In genomic region chr19:32392142-32392541, GRCh38 we compare ENCODE assay signal across 32 cellular contexts.
"Had no signal": no experiment of that assay in that cellular context is flagged by ENCODE, and none has a peak within 500 bp of the region (broad histone marks: within the 10 kb centered on the region; RNA-seq: fewer than 3 reads in every experiment).

No MANE protein-coding gene starts in this region.

- H3K9me3 Mint-ChIP-seq: activated CD4-positive, alpha-beta memory T cell treated with anti-CD3 and anti-CD28 coated beads, Interleukin-2, amount 10 ng/mL, durations not matched to agents 7 days and 5 days; activated CD4-positive, alpha-beta T cell treated with anti-CD3 and anti-CD28 coated beads, Interleukin-2, amount 10 ng/mL, durations not matched to agents 7 days and 5 days; activated naive CD4-positive, alpha-beta T cell treated with anti-CD3 and anti-CD28 coated beads for 36 hours; activated naive CD4-positive, alpha-beta T cell treated with anti-CD3 and anti-CD28 coated beads, Interleukin-2, amount 50 U/mL, for 24 hours; activated naive CD8-positive, alpha-beta T cell treated with anti-CD3 and anti-CD28 coated beads for 36 hours; activated naive CD8-positive, alpha-beta T cell treated with anti-CD3 and anti-CD28 coated beads, Interleukin-2, amount 50 U/mL, for 24 hours; activated T-cell treated with anti-CD3 and anti-CD28 coated beads, Interleukin-2, amount 50 U/mL, for 24 hours; activated T-helper 1 cell treated with anti-CD3 and anti-CD28 coated beads, Interleukin-12 subunit alpha, Interleukin-12 subunit beta, Interleukin-2, Interleukin-4 antibody, amounts not matched to agents 30 ng/mL and 10 ng/mL and 1 ng/mL, durations not matched to agents 14 hours and 24 hours and 36 hours; activated T-helper 2 cell treated with anti-CD3 and anti-CD28 coated beads, Interferon-gamma antibody, Interleukin-2, Interleukin-4, amounts not matched to agents 10 μg/mL and 5 μg/mL and 100 μg/mL, durations not matched to agents 14 hours and 24 hours and 36 hours; dendritic cell treated with granulocyte-macrophage colony-stimulating factor and Interleukin-4, amounts not matched to agents 40 ng/mL and 50 ng/mL, for 4 days; endodermal cell; WTC11 had no signal

- FAIRE-seq: frontal cortex had no signal

- H3K27ac ChIP-seq: adrenal gland, body of pancreas, coronary artery, dorsolateral prefrontal cortex had no signal

- ATAC-seq: activated naive CD8-positive, alpha-beta T cell treated with anti-CD3 and anti-CD28 coated beads, Interleukin-2, amount 50 U/mL, for 24 hours; body of pancreas; esophagus mucosa; WTC11 had no signal

- H3K4me3 ChIP-seq: adrenal gland, body of pancreas, coronary artery, dorsolateral prefrontal cortex had no signal

- H3K36me3 Mint-ChIP-seq: WTC11 had no signal

- H3K4me3 Mint-ChIP-seq: activated CD4-positive, alpha-beta memory T cell treated with anti-CD3 and anti-CD28 coated beads, Interleukin-2, amount 10 ng/mL, durations not matched to agents 7 days and 5 days; activated CD4-positive, alpha-beta T cell treated with anti-CD3 and anti-CD28 coated beads, Interleukin-2, amount 10 ng/mL, durations not matched to agents 7 days and 5 days; activated naive CD4-positive, alpha-beta T cell treated with anti-CD3 and anti-CD28 coated beads for 36 hours; activated naive CD4-positive, alpha-beta T cell treated with anti-CD3 and anti-CD28 coated beads, Interleukin-2, amount 50 U/mL, for 24 hours; activated naive CD8-positive, alpha-beta T cell treated with anti-CD3 and anti-CD28 coated beads for 36 hours; activated naive CD8-positive, alpha-beta T cell treated with anti-CD3 and anti-CD28 coated beads, Interleukin-2, amount 50 U/mL, for 24 hours; activated T-cell treated with anti-CD3 and anti-CD28 coated beads, Interleukin-2, amount 50 U/mL, for 24 hours; activated T-helper 1 cell treated with anti-CD3 and anti-CD28 coated beads, Interleukin-12 subunit alpha, Interleukin-12 subunit beta, Interleukin-2, Interleukin-4 antibody, amounts not matched to agents 30 ng/mL and 10 ng/mL and 1 ng/mL, durations not matched to agents 14 hours and 24 hours and 36 hours; dendritic cell treated with granulocyte-macrophage colony-stimulating factor and Interleukin-4, amounts not matched to agents 40 ng/mL and 50 ng/mL, for 4 days; endodermal cell; WTC11 had no signal

- DNase-seq: activated CD4-positive, alpha-beta memory T cell treated with anti-CD3 and anti-CD28 coated beads, Interleukin-2, amount 10 ng/mL, durations not matched to agents 7 days and 5 days; activated CD4-positive, alpha-beta T cell treated with anti-CD3 and anti-CD28 coated beads for 1 hour; activated CD4-positive, alpha-beta T cell treated with anti-CD3 and anti-CD28 coated beads for 4 hours; activated CD4-positive, alpha-beta T cell treated with anti-CD3 and anti-CD28 coated beads, Interleukin-2, amount 10 ng/mL, durations not matched to agents 7 days and 5 days; activated CD4-positive, alpha-beta T cell treated with anti-CD3 and anti-CD28 coated beads, Interleukin-2, amount 50 U/mL, for 4 hours; activated CD8-positive, alpha-beta memory T cell treated with anti-CD3 and anti-CD28 coated beads, Interleukin-2, amount 50 U/mL, for 48 hours; activated effector memory CD4-positive, alpha-beta T cell treated with anti-CD3 and anti-CD28 coated beads, Interleukin-2, amount 50 U/mL, for 16 hours; activated naive CD4-positive, alpha-beta T cell treated with anti-CD3 and anti-CD28 coated beads for 36 hours; activated naive CD8-positive, alpha-beta T cell treated with anti-CD3 and anti-CD28 coated beads for 36 hours; activated naive CD8-positive, alpha-beta T cell treated with anti-CD3 and anti-CD28 coated beads, Interleukin-2, amount 50 U/mL, for 24 hours; activated T-cell treated with anti-CD3 and anti-CD28 coated beads for 4 hours; activated T-cell treated with anti-CD3 and anti-CD28 coated beads, Interleukin-2, amount 50 U/mL, for 24 hours; adrenal gland; amygdala; aorta; body of pancreas; central memory CD4-positive, alpha-beta T cell; dorsolateral prefrontal cortex; effector memory CD4-positive, alpha-beta T cell; endodermal cell; foreskin fibroblast; head of caudate nucleus; T-helper 1 cell; T-helper 2 cell had no signal

- H3K27me3 ChIP-seq: adrenal gland, body of pancreas, dorsolateral prefrontal cortex had no signal

- H3K9me3 ChIP-seq: adrenal gland, body of pancreas had no signal

- H3K4me1 Mint-ChIP-seq: activated CD4-positive, alpha-beta memory T cell treated with anti-CD3 and anti-CD28 coated beads, Interleukin-2, amount 10 ng/mL, durations not matched to agents 7 days and 5 days; activated CD4-positive, alpha-beta T cell treated with anti-CD3 and anti-CD28 coated beads, Interleukin-2, amount 10 ng/mL, durations not matched to agents 7 days and 5 days; WTC11 had no signal

- H3K36me3 ChIP-seq: adrenal gland had no signal

- H3K4me1 ChIP-seq: adrenal gland had no signal

- H3K27ac Mint-ChIP-seq: activated CD4-positive, alpha-beta memory T cell treated with anti-CD3 and anti-CD28 coated beads, Interleukin-2, amount 10 ng/mL, durations not matched to agents 7 days and 5 days; activated CD4-positive, alpha-beta T cell treated with anti-CD3 and anti-CD28 coated beads, Interleukin-2, amount 10 ng/mL, durations not matched to agents 7 days and 5 days; activated naive CD4-positive, alpha-beta T cell treated with anti-CD3 and anti-CD28 coated beads for 36 hours; activated naive CD4-positive, alpha-beta T cell treated with anti-CD3 and anti-CD28 coated beads, Interleukin-2, amount 50 U/mL, for 24 hours; activated naive CD8-positive, alpha-beta T cell treated with anti-CD3 and anti-CD28 coated beads for 36 hours; activated T-cell treated with anti-CD3 and anti-CD28 coated beads, Interleukin-2, amount 50 U/mL, for 24 hours; activated T-helper 1 cell treated with anti-CD3 and anti-CD28 coated beads, Interleukin-12 subunit alpha, Interleukin-12 subunit beta, Interleukin-2, Interleukin-4 antibody, amounts not matched to agents 30 ng/mL and 10 ng/mL and 1 ng/mL, durations not matched to agents 14 hours and 24 hours and 36 hours; activated T-helper 2 cell treated with anti-CD3 and anti-CD28 coated beads, Interferon-gamma antibody, Interleukin-2, Interleukin-4, amounts not matched to agents 10 μg/mL and 5 μg/mL and 100 μg/mL, durations not matched to agents 14 hours and 24 hours and 36 hours; dendritic cell treated with granulocyte-macrophage colony-stimulating factor and Interleukin-4, amounts not matched to agents 40 ng/mL and 50 ng/mL, for 4 days; endodermal cell; WTC11 had no signal

- H3K27me3 Mint-ChIP-seq: activated CD4-positive, alpha-beta memory T cell treated with anti-CD3 and anti-CD28 coated beads, Interleukin-2, amount 10 ng/mL, durations not matched to agents 7 days and 5 days; activated CD4-positive, alpha-beta T cell treated with anti-CD3 and anti-CD28 coated beads, Interleukin-2, amount 10 ng/mL, durations not matched to agents 7 days and 5 days; activated naive CD4-positive, alpha-beta T cell treated with anti-CD3 and anti-CD28 coated beads, Interleukin-2, amount 50 U/mL, for 24 hours; activated naive CD8-positive, alpha-beta T cell treated with anti-CD3 and anti-CD28 coated beads for 36 hours; activated naive CD8-positive, alpha-beta T cell treated with anti-CD3 and anti-CD28 coated beads, Interleukin-2, amount 50 U/mL, for 24 hours; activated T-cell treated with anti-CD3 and anti-CD28 coated beads, Interleukin-2, amount 50 U/mL, for 24 hours had no signal
